ENCODE assay signal across 16 cellular contexts in the genomic region with DNA sequence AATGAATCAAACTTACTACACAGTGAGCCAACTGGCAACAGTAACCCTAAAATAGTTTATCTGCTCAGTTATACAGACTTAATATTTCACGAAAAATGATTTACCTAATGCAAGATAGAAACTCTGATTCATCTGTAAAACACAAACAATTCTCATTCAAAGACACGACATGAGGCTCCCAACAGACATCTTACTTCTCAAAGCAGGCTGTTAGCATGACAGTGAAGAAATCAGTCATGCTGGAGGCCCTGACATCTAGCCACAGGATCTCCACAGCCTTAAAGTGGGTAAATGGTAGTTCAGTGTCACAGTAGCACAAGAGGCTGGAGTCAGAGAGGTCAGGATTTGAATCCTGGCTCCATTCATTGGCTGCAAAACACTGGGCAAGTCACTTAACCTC.
DNase-seq lines count a peak whose midpoint lies in the region; ATAC-seq, FAIRE-seq and TF ChIP-seq lines count a peak whose summit lies in the region.
"Had no signal": no experiment of that assay in that cellular context is flagged by ENCODE, and none has a peak within 500 bp of the region (broad histone marks: within the 10 kb centered on the region; RNA-seq: fewer than 3 reads in every experiment).

No MANE protein-coding gene starts in this region.

- no peak overlapping the region for H3K27ac Mint-ChIP-seq in endodermal cell
- peak overlapping the region; percentile 77 for H3K27ac Mint-ChIP-seq in nephron progenitor cell
- no peak overlapping the region for H3K27ac Mint-ChIP-seq in natural killer cell treated with Interleukin-12 subunit alpha and Interleukin-12 subunit beta and Interleukin-15 and Interleukin-18, amount 100 ng/mL, for 72 hours
- no peak overlapping the region for H3K27ac Mint-ChIP-seq in stimulated activated naive B cell treated with anti-CD40 and anti-IgM and Interleukin-4, amounts not matched to agents 10 μg/mL and 1 μg/mL and 100 μg/mL, for 72 hours
- H3K27ac Mint-ChIP-seq: CD4-positive, CD25-positive, alpha-beta regulatory T cell had no signal

- H3K36me3 ChIP-seq in MG63 = no peaks in the 10 kb centered on the region
- H3K36me3 ChIP-seq in endodermal cell (ENCODE audit: control insufficient read depth, insufficient read depth, low read length) = peaks cover 25% of the 10 kb centered on the region
- H3K36me3 ChIP-seq: BLaER1 treated with 17β-estradiol and CSF1 and Interleukin-3, amounts not matched to agents 10 nM and 100 nM had no signal

- H3K27me3 ChIP-seq in MG63 (no peaks in the 10 kb centered on the region), endodermal cell (ENCODE audit: control insufficient read depth, insufficient read depth, low read length, poor library complexity, severe bottlenecking) (no peaks in the 10 kb centered on the region)
- H3K27me3 ChIP-seq: BLaER1 treated with 17β-estradiol and CSF1 and Interleukin-3, amounts not matched to agents 10 nM and 100 nM had no signal

- H3K4me3 ChIP-seq in MG63 (no peak overlapping the region), endodermal cell (ENCODE audit: low read length) (no peak overlapping the region), foreskin fibroblast (ENCODE audit: low read depth in 1 of 2, low read length in 2 of 2) (no peak overlapping the region)
- H3K4me3 ChIP-seq: BLaER1 treated with 17β-estradiol and CSF1 and Interleukin-3, amounts not matched to agents 10 nM and 100 nM; GM23248 had no signal

- H3K36me3 Mint-ChIP-seq in endodermal cell (ENCODE audit: low read depth) (peaks cover 42% of the 10 kb centered on the region), nephron progenitor cell (ENCODE audit: low read depth) (peaks cover 77% of the 10 kb centered on the region)
- H3K36me3 Mint-ChIP-seq in natural killer cell treated with Interleukin-12 subunit alpha and Interleukin-12 subunit beta and Interleukin-15 and Interleukin-18, amount 100 ng/mL, for 72 hours = no peaks in the 10 kb centered on the region
- H3K36me3 Mint-ChIP-seq in stimulated activated naive B cell treated with anti-CD40 and anti-IgM and Interleukin-4, amounts not matched to agents 10 μg/mL and 1 μg/mL and 100 μg/mL, for 72 hours = no peaks in the 10 kb centered on the region
- H3K36me3 Mint-ChIP-seq: CD4-positive, CD25-positive, alpha-beta regulatory T cell had no signal

- H3K4me1 ChIP-seq in endodermal cell (ENCODE audit: control insufficient read depth, insufficient read depth, low read length) = peaks cover 11% of the 10 kb centered on the region
- H3K4me1 ChIP-seq: BLaER1 treated with 17β-estradiol and CSF1 and Interleukin-3, amounts not matched to agents 10 nM and 100 nM had no signal

- H3K4me1 Mint-ChIP-seq in endodermal cell (peaks cover 46% of the 10 kb centered on the region), nephron progenitor cell (peaks cover 17% of the 10 kb centered on the region)
- no peaks in the 10 kb centered on the region for H3K4me1 Mint-ChIP-seq in natural killer cell treated with Interleukin-12 subunit alpha and Interleukin-12 subunit beta and Interleukin-15 and Interleukin-18, amount 100 ng/mL, for 72 hours (ENCODE audit: low read depth in 2 of 2)
- H3K4me1 Mint-ChIP-seq in stimulated activated naive B cell treated with anti-CD40 and anti-IgM and Interleukin-4, amounts not matched to agents 10 μg/mL and 1 μg/mL and 100 μg/mL, for 72 hours = no peaks in the 10 kb centered on the region
- H3K4me1 Mint-ChIP-seq: CD4-positive, CD25-positive, alpha-beta regulatory T cell had no signal

- H3K27me3 Mint-ChIP-seq in endodermal cell (ENCODE audit: insufficient read depth) (no peaks in the 10 kb centered on the region), nephron progenitor cell (ENCODE audit: low read depth, poor library complexity) (no peaks in the 10 kb centered on the region)
- no peaks in the 10 kb centered on the region for H3K27me3 Mint-ChIP-seq in natural killer cell treated with Interleukin-12 subunit alpha and Interleukin-12 subunit beta and Interleukin-15 and Interleukin-18, amount 100 ng/mL, for 72 hours
- no peaks in the 10 kb centered on the region for H3K27me3 Mint-ChIP-seq in stimulated activated naive B cell treated with anti-CD40 and anti-IgM and Interleukin-4, amounts not matched to agents 10 μg/mL and 1 μg/mL and 100 μg/mL, for 72 hours
- H3K27me3 Mint-ChIP-seq: CD4-positive, CD25-positive, alpha-beta regulatory T cell had no signal

- WGBS in endodermal cell (ENCODE audit: insufficient coverage in 1 of 2, insufficient read length in 1 of 2), 2 experiments = 86 to 90% methylated on average over 1 to 2 of the region's 2 CpGs

- H3K9me3 Mint-ChIP-seq in endodermal cell (no peaks in the 10 kb centered on the region), nephron progenitor cell (no peaks in the 10 kb centered on the region)
- H3K9me3 Mint-ChIP-seq in natural killer cell treated with Interleukin-12 subunit alpha and Interleukin-12 subunit beta and Interleukin-15 and Interleukin-18, amount 100 ng/mL, for 72 hours = peaks cover 4% of the 10 kb centered on the region
- peaks cover 0 to 2% of the 10 kb centered on the region in 2 donors for H3K9me3 Mint-ChIP-seq in stimulated activated naive B cell treated with anti-CD40 and anti-IgM and Interleukin-4, amounts not matched to agents 10 μg/mL and 1 μg/mL and 100 μg/mL, for 72 hours

- H3K9ac ChIP-seq in endodermal cell (ENCODE audit: extremely low read depth, low read length, poor library complexity, severe bottlenecking) = no peak overlapping the region
- H3K9ac ChIP-seq: BLaER1 treated with 17β-estradiol and CSF1 and Interleukin-3, amounts not matched to agents 10 nM and 100 nM; GM23248 had no signal

- TF ChIP-seq POLR2A in GM12892 (IDR thresholded peaks at IDR 0.05; ENCODE audit: low read depth, low read length) = no peak

- no peak for DNase-seq in GM12892 (ENCODE audit: insufficient read length)
- DNase-seq in MG63 = peak; percentile 43
- DNase-seq in endodermal cell = no peak
- no peak for DNase-seq in nephron progenitor cell
- DNase-seq in natural killer cell treated with Interleukin-12 subunit alpha and Interleukin-12 subunit beta and Interleukin-15 and Interleukin-18, amount 100 ng/mL, for 72 hours (ENCODE audit: low spot score) = no peak
- DNase-seq in stimulated activated naive B cell treated with anti-CD40 and anti-IgM and Interleukin-4, amounts not matched to agents 10 μg/mL and 1 μg/mL and 100 μg/mL, for 72 hours = no peak
- DNase-seq in foreskin fibroblast = no peak
- DNase-seq: 8988T; ACHN; CD4-positive, CD25-positive, alpha-beta regulatory T cell; DMS 273 treated with DMSO at 0.1 percent for 48 hours; GM23248; H7 had no signal

- no peak for ATAC-seq in natural killer cell treated with Interleukin-12 subunit alpha and Interleukin-12 subunit beta and Interleukin-15 and Interleukin-18, amount 100 ng/mL, for 72 hours
- no peak for ATAC-seq in stimulated activated naive B cell treated with anti-CD40 and anti-IgM and Interleukin-4, amounts not matched to agents 10 μg/mL and 1 μg/mL and 100 μg/mL, for 72 hours (replicated peaks)
- no peak for ATAC-seq in GM21619 (IDR thresholded peaks at IDR 0.05; ENCODE audit: unreplicated experiment)

- H3K4me3 Mint-ChIP-seq in endodermal cell (no peak overlapping the region), nephron progenitor cell (no peak overlapping the region)
- H3K4me3 Mint-ChIP-seq in natural killer cell treated with Interleukin-12 subunit alpha and Interleukin-12 subunit beta and Interleukin-15 and Interleukin-18, amount 100 ng/mL, for 72 hours = no peak overlapping the region
- H3K4me3 Mint-ChIP-seq in stimulated activated naive B cell treated with anti-CD40 and anti-IgM and Interleukin-4, amounts not matched to agents 10 μg/mL and 1 μg/mL and 100 μg/mL, for 72 hours = no peak overlapping the region
- H3K4me3 Mint-ChIP-seq: CD4-positive, CD25-positive, alpha-beta regulatory T cell had no signal

- TF ChIP-seq CTCF in endodermal cell (conservative IDR thresholded peaks at IDR 0.05) = no peak
- TF ChIP-seq CTCF in nephron progenitor cell (IDR thresholded peaks at IDR 0.05) = no peak
- TF ChIP-seq CTCF in foreskin fibroblast (IDR thresholded peaks at IDR 0.05; ENCODE audit: low read depth, low read length) = no peak

- peak overlapping the region; percentile 27 for H3K27ac ChIP-seq in endodermal cell (ENCODE audit: low read depth, low read length)
- H3K27ac ChIP-seq: BLaER1 treated with 17β-estradiol and CSF1 and Interleukin-3, amounts not matched to agents 10 nM and 100 nM; GM23248 had no signal

- peak; percentile 40 for FAIRE-seq in GM12892 (lab: Jason Lieb, UNC)
- FAIRE-seq: GM18507 had no signal

- H3K9me3 ChIP-seq in MG63 = no peaks in the 10 kb centered on the region
- no peaks in the 10 kb centered on the region for H3K9me3 ChIP-seq in endodermal cell (ENCODE audit: control insufficient read depth, low read length)
- H3K9me3 ChIP-seq: BLaER1 treated with 17β-estradiol and CSF1 and Interleukin-3, amounts not matched to agents 10 nM and 100 nM had no signal
